Comparison of ENCODE assay signal across 8 cellular contexts in the genomic region with DNA sequence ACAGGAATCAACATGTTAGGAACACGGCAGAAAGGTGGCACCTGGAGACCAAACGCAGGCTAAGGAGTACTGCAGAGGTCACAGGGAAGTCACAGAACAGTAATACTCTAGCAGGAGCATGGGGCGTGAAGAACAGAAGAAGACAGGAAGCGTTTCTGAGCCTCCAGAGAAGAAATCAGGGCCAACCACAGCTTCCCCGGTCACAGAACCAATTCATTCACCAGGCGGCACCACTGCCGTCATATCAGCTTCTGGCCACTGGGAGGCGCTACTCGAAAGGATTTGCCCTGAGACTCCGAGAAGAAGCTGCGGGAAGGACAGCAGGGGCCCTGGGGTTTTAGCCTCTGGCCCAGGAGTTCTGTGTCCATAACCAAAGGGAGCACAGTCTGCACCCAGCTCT.
DNase-seq lines count a peak whose midpoint lies in the region; ATAC-seq, FAIRE-seq and TF ChIP-seq lines count a peak whose summit lies in the region.

No MANE protein-coding gene starts in this region.

- no peaks in the 10 kb centered on the region for H4K20me1 ChIP-seq in H1 (replicated peaks in 1 of 2; ENCODE audit: control insufficient read depth in 1 of 2, insufficient read depth in 2 of 2, low read length in 2 of 2)

- H2BK12ac ChIP-seq in H1 (ENCODE audit: low read depth, low read length), result no peak overlapping the region

- H3K4me3 ChIP-seq in A549 (no peak overlapping the region), H1 (ENCODE audit: extremely low read depth in 1 of 4, insufficient read depth in 2 of 4, low read depth in 3 of 4, low read length in 4 of 4) (no peak overlapping the region), thymus (ENCODE audit: low read length) (no peak overlapping the region)

- H3K9me3 ChIP-seq in A549 (no peaks in the 10 kb centered on the region), H1 (ENCODE audit: insufficient read depth in 2 of 2, low read depth in 1 of 2, low read length in 1 of 2) (no peaks in the 10 kb centered on the region), thymus (ENCODE audit: control insufficient read depth) (no peaks in the 10 kb centered on the region)

- H3K9me3 Mint-ChIP-seq in neural crest cell, result no peaks in the 10 kb centered on the region

- H2BK15ac ChIP-seq in H1 (ENCODE audit: low read length), result no peak overlapping the region

- H2AK5ac ChIP-seq in H1 (ENCODE audit: low read depth, low read length), result no peak overlapping the region

- FAIRE-seq in A549 (lab: Jason Lieb, UNC) (no peak), H1 (lab: Jason Lieb, UNC) (no peak)

- POLR2A ChIA-PET in A549 (lab: Yijun Ruan, JAX), result no interaction called here
- POLR2A ChIA-PET in H1 (lab: Charles Lee; ENCODE audit: partially characterized antibody), result no interaction called here

- H3K4me1 ChIP-seq in A549 (no peaks in the 10 kb centered on the region), H1 (replicated peaks in 1 of 4; ENCODE audit: control insufficient read depth in 3 of 4, insufficient read depth in 4 of 4, low read length in 3 of 4) (no peaks in the 10 kb centered on the region), thymus (ENCODE audit: control insufficient read depth, insufficient read depth, low read length) (peaks cover 8% of the 10 kb centered on the region)

- no peaks in the 10 kb centered on the region for H3K23me2 ChIP-seq in H1 (ENCODE audit: low read depth, low read length)

- H2BK5ac ChIP-seq in H1 (ENCODE audit: low read depth, low read length), result no peak overlapping the region

- H3K27me3 ChIP-seq in H1 (replicated peaks in 1 of 4; ENCODE audit: control insufficient read depth in 3 of 4, extremely low read depth in 1 of 4, insufficient read depth in 3 of 4, low read length in 3 of 4) (no peaks in the 10 kb centered on the region), thymus (ENCODE audit: control insufficient read depth, insufficient read depth) (no peaks in the 10 kb centered on the region)

- H3K14ac ChIP-seq in H1 (ENCODE audit: insufficient read length), result no peak overlapping the region

- no peak overlapping the region for H3K23ac ChIP-seq in H1 (ENCODE audit: insufficient read length)

- peaks cover 2% of the 10 kb centered on the region for H3K27me3 Mint-ChIP-seq in neural crest cell (ENCODE audit: low read depth)

- TF ChIP-seq EP300 in A549 (IDR thresholded peaks at IDR 0.05) (no peak), H1 (IDR thresholded peaks at IDR 0.05; ENCODE audit: borderline replicate concordance in 1 of 2, low read depth in 2 of 2, low read length in 2 of 2) (no peak)

- no peak overlapping the region for H3K27ac ChIP-seq in A549
- no peak overlapping the region for H3K27ac ChIP-seq in H1 (ENCODE audit: low read depth, low read length)
- peak overlapping the region; percentile 36 for H3K27ac ChIP-seq in thymus (ENCODE audit: low read depth)

- H2BK120ac ChIP-seq in H1 (replicated peaks; ENCODE audit: low read depth, low read length), result no peak overlapping the region

- H3K4ac ChIP-seq in H1 (replicated peaks; ENCODE audit: insufficient read length, low read depth, low read length), result no peak overlapping the region

- H4K91ac ChIP-seq in H1 (replicated peaks; ENCODE audit: insufficient read length, low read length), result no peak overlapping the region

- no peaks in the 10 kb centered on the region for H3K36me3 ChIP-seq in H1 (ENCODE audit: control insufficient read depth in 2 of 4, insufficient read depth in 4 of 4, low read length in 3 of 4)
- H3K36me3 ChIP-seq in thymus (ENCODE audit: control insufficient read depth, insufficient read depth), result no peaks in the 10 kb centered on the region

- TF ChIP-seq CTCF in A549 (IDR thresholded peaks at IDR 0.05), result peak; percentile 48
- TF ChIP-seq CTCF in H1 (IDR thresholded peaks at IDR 0.05; ENCODE audit: control extremely low read depth in 1 of 3, insufficient read depth in 1 of 3, low read depth in 1 of 3, low read length in 3 of 3), result peak; percentile 75 to 93 (median 88)
- peak; percentile 71 for TF ChIP-seq CTCF in neural crest cell (conservative IDR thresholded peaks at IDR 0.05)

- H2AFZ ChIP-seq in H1 (ENCODE audit: low read length), result no peak overlapping the region

- H3K4me3 Mint-ChIP-seq in neural crest cell, result no peak overlapping the region

- H4K8ac ChIP-seq in H1 (ENCODE audit: extremely low read depth, insufficient read depth, low read length), result no peak overlapping the region

- H3K79me1 ChIP-seq in H1 (ENCODE audit: low read depth, low read length), result no peaks in the 10 kb centered on the region

- TF ChIP-seq RAD21 in A549 (conservative IDR thresholded peaks at IDR 0.05 in 1 of 2, IDR thresholded peaks at IDR 0.05 in 1 of 2) (peak; percentile 51 to 58), H1 (IDR thresholded peaks at IDR 0.05 in 1 of 2, conservative IDR thresholded peaks at IDR 0.05 in 1 of 2; ENCODE audit: low read depth in 2 of 2, low read length in 2 of 2) (peak; percentile 82 to 85)

- WGBS in A549 (ENCODE audit: missing lambda C conversion rate), result 6% methylated on average over 11 of the region's 11 CpGs
- 34% methylated on average over 11 of the region's 11 CpGs; no CpG with 5 or more reads in 1 of the 2 experiments for WGBS in H1 (ENCODE audit: extremely low coverage in 1 of 2, insufficient coverage in 1 of 2, insufficient read length in 1 of 2, insufficient replicate concordance in 2 of 2, low coverage in 1 of 2, low lambda C conversion rate in 2 of 2, missing lambda C conversion rate in 1 of 2), 2 experiments
- 1% methylated on average over 11 of the region's 11 CpGs for WGBS in thymus

- DNase-seq in A549 (ENCODE audit: low read depth in 1 of 2, low spot score in 1 of 2), result peak; percentile 18 to 64
- peak; percentile 79 for DNase-seq in NCI-H2196 (lab: John Stamatoyannopoulos, UW; ENCODE audit: unreplicated experiment)
- DNase-seq in activated CD4-positive, alpha-beta T cell treated with anti-CD3 and anti-CD28 coated beads, Interleukin-2, amount 50 U/mL, for 24 hours (ENCODE audit: low read depth in 1 of 2, low spot score in 1 of 2), result peak; percentile 38 to 50
- DNase-seq in H1 (ENCODE audit: low read depth in 1 of 2, low spot score in 2 of 2), result peak; percentile 51 to 94
- peak; percentile 69 for DNase-seq in neural crest cell (ENCODE audit: low read depth, low spot score)

- H4K5ac ChIP-seq in H1 (ENCODE audit: insufficient read length, low read depth, low read length), result no peak overlapping the region

- no peak overlapping the region for H2BK20ac ChIP-seq in H1 (ENCODE audit: low read length)

- H3K9ac ChIP-seq in H1 (replicated peaks in 1 of 4; ENCODE audit: extremely low read depth in 1 of 4, low read depth in 3 of 4, low read length in 3 of 4), result no peak overlapping the region

- CTCF ChIA-PET in A549 (lab: Yijun Ruan, JAX), result interaction anchor here (0.9 to 4.4 kb wide), 10 partner anchors 12 to 675 kb away, joined by 3 to 39 read pairs (median 4); partner anchors contain the start of gene SLC2A9
- CTCF ChIA-PET in H1 (lab: Charles Lee; ENCODE audit: partially characterized antibody), result interaction anchor here (0.8 to 6.8 kb wide), 28 partner anchors 8 to 799 kb away, joined by 3 to 86 read pairs (median 3); no protein-coding TSS in a partner anchor

- ATAC-seq in A549, result 0 out of 6 replicates have a peak, but pooled peaks of 1 of the 2 experiments have one; percentile 56
- ATAC-seq in GM18505 (IDR thresholded peaks at IDR 0.05; ENCODE audit: unreplicated experiment), result peak; percentile 58
- no peak for ATAC-seq in HG03342 (IDR thresholded peaks at IDR 0.05; ENCODE audit: unreplicated experiment)

- no peak overlapping the region for H3K56ac ChIP-seq in H1 (replicated peaks; ENCODE audit: insufficient read length, low read depth, low read length)

- H3K27ac Mint-ChIP-seq in neural crest cell (ENCODE audit: unreplicated experiment), result no peak overlapping the region

- no peak for TF ChIP-seq POLR2A in A549 (IDR thresholded peaks at IDR 0.05; ENCODE audit: low read length)
- no peak for TF ChIP-seq POLR2A in GM18505 (IDR thresholded peaks at IDR 0.05; ENCODE audit: borderline replicate concordance, extremely low read depth, insufficient read depth, insufficient read length)
- TF ChIP-seq POLR2A in H1 (IDR thresholded peaks at IDR 0.05; ENCODE audit: control extremely low read depth in 1 of 2, low read depth in 2 of 2, low read length in 2 of 2), result no peak

- H3K4me2 ChIP-seq in A549 (no peak overlapping the region; the same call in 2 of the 3 replicates), H1 (ENCODE audit: insufficient read depth in 1 of 2, low read depth in 2 of 2, low read length in 2 of 2) (no peak overlapping the region)

- peaks cover 3% of the 10 kb centered on the region for H3K4me1 Mint-ChIP-seq in neural crest cell

- H3K36me3 Mint-ChIP-seq in neural crest cell (ENCODE audit: low read depth), result no peaks in the 10 kb centered on the region

- H3K79me2 ChIP-seq in H1 (ENCODE audit: control insufficient read depth in 1 of 2, insufficient read depth in 2 of 2, low read length in 2 of 2), result no peaks in the 10 kb centered on the region

- H3K18ac ChIP-seq in H1 (ENCODE audit: extremely low read depth, low read length), result no peak overlapping the region

TF ChIP-seq in A549, 52 proteins besides CTCF, POLR2A, EP300 and RAD21:
- peak; percentile 50; the same call in 2 of the 3 replicates for TF ChIP-seq SMC3 (IDR thresholded peaks at IDR 0.05)
- no peak for TF ChIP-seq SREBF2 (IDR thresholded peaks at IDR 0.05)
- no peak for TF ChIP-seq ZC3H11A (IDR thresholded peaks at IDR 0.05)
- no peak for TF ChIP-seq HES2 (IDR thresholded peaks at IDR 0.05)
TF ChIP-seq in A549: peak in this region for 1.

TF ChIP-seq in H1, 55 proteins besides CTCF, POLR2A, EP300 and RAD21:
- TF ChIP-seq CREB1 (IDR thresholded peaks at IDR 0.05) (peak; percentile 34; the same call in 1 of the 2 replicates), TAF7 (optimal IDR thresholded peaks at IDR 0.05; ENCODE audit: borderline replicate concordance, low read depth, low read length) (no peak)

Comparison
In these comparisons a context has a peak if more than half of its experiments do, and no peak if none do; other contexts are left out.
1. Of the 18 proteins assayed by ChIP-seq in both H1 and A549: peak only in H1: none; only in A549: none; in both: CTCF and RAD21; in neither: 16.